In genomic region chr7:85733163-85733915, GRCh38 we compare ENCODE assay signal across 27 cellular contexts.
DNase-seq lines count a peak whose midpoint lies in the region; ATAC-seq, FAIRE-seq and TF ChIP-seq lines count a peak whose summit lies in the region.
"Had no signal": no experiment of that assay in that cellular context is flagged by ENCODE, and none has a peak within 500 bp of the region (broad histone marks: within the 10 kb centered on the region; RNA-seq: fewer than 3 reads in every experiment).

No MANE protein-coding gene starts in this region.

- 57 to 64% methylated on average over 2 of the region's 2 CpGs for WGBS in testis, 2 donors

- H3K36me3 ChIP-seq in astrocyte (ENCODE audit: insufficient read depth, low read length) (no peaks in the 10 kb centered on the region), testis (ENCODE audit: low read depth, missing control alignments) (no peaks in the 10 kb centered on the region)
- H3K36me3 ChIP-seq: ascending aorta, SJCRH30, tibial nerve had no signal

- H3K9ac ChIP-seq in astrocyte (ENCODE audit: low read length), result no peak overlapping the region
- H3K9ac ChIP-seq: BLaER1 treated with 17β-estradiol and CSF1 and Interleukin-3, amounts not matched to agents 10 nM and 100 nM had no signal

- H3K4me1 Mint-ChIP-seq in astrocyte (ENCODE audit: low read depth, unreplicated experiment) (peaks cover 6% of the 10 kb centered on the region), osteocyte (ENCODE audit: unreplicated experiment) (peaks cover 32% of the 10 kb centered on the region), T-cell (no peaks in the 10 kb centered on the region)
- H3K4me1 Mint-ChIP-seq: central memory CD8-positive, alpha-beta T cell had no signal

- H3K4me1 ChIP-seq in astrocyte (ENCODE audit: insufficient read depth, low read length) (no peaks in the 10 kb centered on the region), testis (no peaks in the 10 kb centered on the region)
- H3K4me1 ChIP-seq: ascending aorta; BLaER1 treated with 17β-estradiol and CSF1 and Interleukin-3, amounts not matched to agents 10 nM and 100 nM had no signal

- no peaks in the 10 kb centered on the region for H4K20me1 ChIP-seq in astrocyte (ENCODE audit: insufficient read depth, low read length)
- H4K20me1 ChIP-seq: BLaER1 treated with 17β-estradiol and CSF1 and Interleukin-3, amounts not matched to agents 10 nM and 100 nM had no signal

- H3K9me3 ChIP-seq in astrocyte (ENCODE audit: insufficient read depth, low read depth, low read length) (no peaks in the 10 kb centered on the region), testis (no peaks in the 10 kb centered on the region)
- H3K9me3 ChIP-seq: ascending aorta had no signal

- peak; percentile 5 for DNase-seq in EH (ENCODE audit: low read depth)
- DNase-seq in astrocyte (ENCODE audit: low read depth), result peak; percentile 39
- DNase-seq in iris pigment epithelial cell (ENCODE audit: low read depth), result peak; percentile 67
- DNase-seq in osteocyte (ENCODE audit: extremely low spot score, unreplicated experiment), result no peak
- no peak for DNase-seq in NCI-H2196 (lab: John Stamatoyannopoulos, UW; ENCODE audit: unreplicated experiment)
- no peak for DNase-seq in testis
- DNase-seq in T-cell, result no peak
- DNase-seq: activated CD8-positive, alpha-beta T cell treated with anti-CD3 and anti-CD28 coated beads, Interleukin-2, amount 10 ng/mL, durations not matched to agents 7 days and 5 days; COR-L47; DMS79 treated with DMSO at 0.1 percent for 48 hours; mammary epithelial cell; NCI-H1092; NCI-H187 treated with DMSO at 0.1 percent for 48 hours; NCI-H2227 treated with DMSO at 0.1 percent for 48 hours; NCI-H69; SJCRH30; T-helper 2 cell had no signal

- H3K27me3 Mint-ChIP-seq in astrocyte (ENCODE audit: low read depth, unreplicated experiment) (no peaks in the 10 kb centered on the region), osteocyte (ENCODE audit: unreplicated experiment) (no peaks in the 10 kb centered on the region), T-cell (no peaks in the 10 kb centered on the region)
- H3K27me3 Mint-ChIP-seq: activated naive CD8-positive, alpha-beta T cell; central memory CD8-positive, alpha-beta T cell had no signal

- POLR2A ChIA-PET in T-cell (lab: Charles Lee), result no interaction called here

- CTCF ChIA-PET in T-cell (lab: Charles Lee), result no interaction called here

- intact Hi-C loops in testis (cut with DNase I; ENCODE audit: low total_unique reads), result no loop called here

- H3K4me3 Mint-ChIP-seq in astrocyte (ENCODE audit: unreplicated experiment) (no peak overlapping the region), osteocyte (ENCODE audit: unreplicated experiment) (no peak overlapping the region), T-cell (no peak overlapping the region)
- H3K4me3 Mint-ChIP-seq: activated CD8-positive, alpha-beta T cell treated with anti-CD3 and anti-CD28 coated beads, Interleukin-2, amount 10 ng/mL, durations not matched to agents 7 days and 5 days; activated naive CD8-positive, alpha-beta T cell; central memory CD8-positive, alpha-beta T cell had no signal

- H3K4me3 ChIP-seq in astrocyte (ENCODE audit: insufficient read depth, low read depth, low read length) (no peak overlapping the region), testis (no peak overlapping the region)
- H3K4me3 ChIP-seq: ascending aorta; BLaER1 treated with 17β-estradiol and CSF1 and Interleukin-3, amounts not matched to agents 10 nM and 100 nM; SJCRH30; skin epidermis; tibial nerve had no signal

- H3K27ac Mint-ChIP-seq in astrocyte (ENCODE audit: unreplicated experiment) (no peak overlapping the region), osteocyte (ENCODE audit: unreplicated experiment) (peak overlapping the region; percentile 59), T-cell (no peak overlapping the region)
- H3K27ac Mint-ChIP-seq: activated CD8-positive, alpha-beta T cell treated with anti-CD3 and anti-CD28 coated beads, Interleukin-2, amount 10 ng/mL, durations not matched to agents 7 days and 5 days; activated naive CD8-positive, alpha-beta T cell had no signal

- H2AFZ ChIP-seq in astrocyte (ENCODE audit: low read depth, low read length), result no peak overlapping the region

- no peak overlapping the region for H3K27ac ChIP-seq in astrocyte (ENCODE audit: low read depth, low read length)
- H3K27ac ChIP-seq in testis, result no peak overlapping the region
- H3K27ac ChIP-seq: ascending aorta; BLaER1 treated with 17β-estradiol and CSF1 and Interleukin-3, amounts not matched to agents 10 nM and 100 nM; SJCRH30; skin epidermis had no signal

- no peak for TF ChIP-seq CTCF in astrocyte (IDR thresholded peaks at IDR 0.05; ENCODE audit: insufficient read depth, low read depth, low read length)
- no peak for TF ChIP-seq CTCF in osteocyte (IDR thresholded peaks at IDR 0.05)
- TF ChIP-seq CTCF in testis (IDR thresholded peaks at IDR 0.05), result no peak

- H3K4me2 ChIP-seq in astrocyte (ENCODE audit: low read length), result no peak overlapping the region
- H3K4me2 ChIP-seq: BLaER1 treated with 17β-estradiol and CSF1 and Interleukin-3, amounts not matched to agents 10 nM and 100 nM had no signal

- H3K79me2 ChIP-seq in astrocyte (ENCODE audit: insufficient read depth, low read length), result no peaks in the 10 kb centered on the region

- FAIRE-seq in astrocyte (lab: Jason Lieb, UNC), result no peak
- FAIRE-seq: endothelial cell of umbilical vein, GM18507, keratinocyte had no signal

- no peak for TF ChIP-seq POLR2A in testis (IDR thresholded peaks at IDR 0.05)

- H3K9me3 Mint-ChIP-seq in astrocyte (ENCODE audit: unreplicated experiment) (peaks cover 23% of the 10 kb centered on the region), osteocyte (ENCODE audit: unreplicated experiment) (peaks cover 24% of the 10 kb centered on the region), T-cell (peaks cover 17 to 35% (median 32%) of the 10 kb centered on the region in 3 donors)

- H3K36me3 Mint-ChIP-seq in astrocyte (ENCODE audit: low read depth, unreplicated experiment) (no peaks in the 10 kb centered on the region), osteocyte (ENCODE audit: unreplicated experiment) (peaks cover 10% of the 10 kb centered on the region), T-cell (no peaks in the 10 kb centered on the region)
- H3K36me3 Mint-ChIP-seq: activated naive CD8-positive, alpha-beta T cell had no signal

- ATAC-seq in T-cell (replicated peaks in 1 of 4), result no peak
- ATAC-seq: activated CD8-positive, alpha-beta T cell treated with anti-CD3 and anti-CD28 coated beads, Interleukin-2, amount 10 ng/mL, durations not matched to agents 7 days and 5 days; HCT116 had no signal

- H3K27me3 ChIP-seq in astrocyte (ENCODE audit: insufficient read depth, low read length), result no peaks in the 10 kb centered on the region
- H3K27me3 ChIP-seq in testis, result no peaks in the 10 kb centered on the region
- H3K27me3 ChIP-seq: ascending aorta; BLaER1 treated with 17β-estradiol and CSF1 and Interleukin-3, amounts not matched to agents 10 nM and 100 nM; SJCRH30; tibial nerve had no signal

Comparison
In these comparisons a context has a peak if more than half of its experiments do, and no peak if none do; other contexts are left out.
1. DNase-seq: peak in EH (single experiment), astrocyte (single experiment) and iris pigment epithelial cell (single experiment); none in osteocyte (single experiment), NCI-H2196 (single experiment), testis (single experiment) and T-cell (0 of 34).